ENCODE assay signal across 20 cellular contexts in the genomic region with DNA sequence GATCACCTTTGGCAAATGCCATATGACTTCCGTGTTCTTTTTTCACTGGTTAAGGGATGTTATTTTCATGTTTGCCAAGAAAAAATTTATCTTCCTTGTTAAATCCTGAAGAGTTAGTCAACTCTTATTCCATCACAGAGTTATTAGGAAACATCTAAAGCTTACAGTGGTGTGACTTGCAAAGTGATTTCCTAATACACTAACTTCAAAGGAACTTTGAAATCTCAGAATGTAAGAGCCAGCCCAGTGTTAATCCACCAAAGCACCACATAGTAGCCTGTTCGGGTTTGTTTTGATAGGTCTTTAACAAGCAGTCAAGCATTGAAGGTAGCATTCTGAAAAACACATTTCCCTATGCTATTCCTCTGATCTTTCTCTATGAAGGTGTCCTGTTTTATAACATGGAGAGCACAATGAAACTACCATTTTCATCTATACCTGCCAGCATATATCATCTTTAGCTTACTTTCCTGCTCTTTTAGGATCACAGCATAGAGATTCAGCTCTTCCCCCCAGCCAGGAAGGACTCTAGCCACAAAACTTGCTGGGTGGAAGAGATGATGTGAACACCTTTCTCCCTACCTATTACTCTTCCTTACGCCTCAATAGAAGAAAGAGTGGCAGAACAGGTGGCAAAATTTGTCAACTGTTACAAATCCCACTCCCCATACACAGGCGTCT.
A peak's percentile ranks its signal among the peaks of the same experiment; 100 is the strongest.
DNase-seq lines count a peak whose midpoint lies in the region; ATAC-seq, FAIRE-seq and TF ChIP-seq lines count a peak whose summit lies in the region.
"Had no signal": no experiment of that assay in that cellular context is flagged by ENCODE, and none has a peak within 500 bp of the region (broad histone marks: within the 10 kb centered on the region; RNA-seq: fewer than 3 reads in every experiment).

No MANE protein-coding gene starts in this region.

- TF ChIP-seq EP300 in gastroesophageal sphincter (IDR thresholded peaks at IDR 0.05) = no peak

- H3K4me1 Mint-ChIP-seq in MCF 10A (ENCODE audit: insufficient read depth, unreplicated experiment) (peaks cover 23% of the 10 kb centered on the region), astrocyte (ENCODE audit: low read depth, unreplicated experiment) (no peaks in the 10 kb centered on the region), type B pancreatic cell (ENCODE audit: unreplicated experiment) (no peaks in the 10 kb centered on the region)
- no peaks in the 10 kb centered on the region for H3K4me1 Mint-ChIP-seq in T-helper 2 cell treated with Interferon-gamma antibody and Interleukin-4, amounts not matched to agents 5 μg/mL and 100 μg/mL, for 36 hours (ENCODE audit: low read depth)
- H3K4me1 Mint-ChIP-seq: neural crest cell had no signal

- no peak for TF ChIP-seq POLR2A in breast epithelium (IDR thresholded peaks at IDR 0.05)
- TF ChIP-seq POLR2A in gastroesophageal sphincter (IDR thresholded peaks at IDR 0.05) = no peak

- WGBS in gastroesophageal sphincter (ENCODE audit: low coverage in 1 of 2), 2 donors = 52 to 79% methylated on average over 3 to 4 of the region's 4 CpGs

- H3K27ac ChIP-seq in breast epithelium (no peak overlapping the region), astrocyte (ENCODE audit: low read depth, low read length) (no peak overlapping the region), gastroesophageal sphincter (no peak overlapping the region)
- H3K27ac ChIP-seq: colonic mucosa had no signal

- no peaks in the 10 kb centered on the region for H3K27me3 Mint-ChIP-seq in MCF 10A (ENCODE audit: insufficient read depth, unreplicated experiment)
- H3K27me3 Mint-ChIP-seq in astrocyte (ENCODE audit: low read depth, unreplicated experiment) = no peaks in the 10 kb centered on the region
- H3K27me3 Mint-ChIP-seq in type B pancreatic cell = no peaks in the 10 kb centered on the region
- peaks cover 5% of the 10 kb centered on the region for H3K27me3 Mint-ChIP-seq in T-helper 2 cell treated with Interferon-gamma antibody and Interleukin-4, amounts not matched to agents 5 μg/mL and 100 μg/mL, for 36 hours (ENCODE audit: low read depth)

- no peaks in the 10 kb centered on the region for H3K36me3 Mint-ChIP-seq in MCF 10A (ENCODE audit: insufficient read depth, unreplicated experiment)
- no peaks in the 10 kb centered on the region for H3K36me3 Mint-ChIP-seq in astrocyte (ENCODE audit: low read depth, unreplicated experiment)
- no peaks in the 10 kb centered on the region for H3K36me3 Mint-ChIP-seq in type B pancreatic cell
- no peaks in the 10 kb centered on the region for H3K36me3 Mint-ChIP-seq in T-helper 2 cell treated with Interferon-gamma antibody and Interleukin-4, amounts not matched to agents 5 μg/mL and 100 μg/mL, for 36 hours (ENCODE audit: low read depth)
- H3K36me3 Mint-ChIP-seq: activated naive CD8-positive, alpha-beta T cell treated with anti-CD3 and anti-CD28 coated beads, Interleukin-2, amount 10 ng/mL, durations not matched to agents 7 days and 5 days; T-cell had no signal

- H3K4me1 ChIP-seq in breast epithelium (no peaks in the 10 kb centered on the region), astrocyte (ENCODE audit: insufficient read depth, low read length) (no peaks in the 10 kb centered on the region), gastroesophageal sphincter (no peaks in the 10 kb centered on the region)
- H3K4me1 ChIP-seq: colonic mucosa had no signal

- H3K36me3 ChIP-seq in breast epithelium = no peaks in the 10 kb centered on the region
- H3K36me3 ChIP-seq in astrocyte (ENCODE audit: insufficient read depth, low read length) = no peaks in the 10 kb centered on the region
- H3K36me3 ChIP-seq in gastroesophageal sphincter = no peaks in the 10 kb centered on the region
- H3K36me3 ChIP-seq: colonic mucosa had no signal

- DNase-seq in MCF 10A (ENCODE audit: unreplicated experiment) = peak; percentile 78
- DNase-seq in breast epithelium (ENCODE audit: low spot score in 2 of 2) = no peak
- peak; percentile 26 for DNase-seq in astrocyte (ENCODE audit: low read depth)
- peak; percentile 60 for DNase-seq in glomerular visceral epithelial cell (ENCODE audit: extremely low spot score)
- no peak for DNase-seq in type B pancreatic cell (ENCODE audit: extremely low spot score, unreplicated experiment)
- DNase-seq in SIG-M5 (lab: John Stamatoyannopoulos, UW) = no peak
- DNase-seq in T-helper 2 cell treated with Interferon-gamma antibody and Interleukin-4, amounts not matched to agents 5 μg/mL and 100 μg/mL, for 36 hours (ENCODE audit: low spot score) = no peak
- DNase-seq: 8988T; activated naive CD8-positive, alpha-beta T cell treated with anti-CD3 and anti-CD28 coated beads, Interleukin-2, amount 10 ng/mL, durations not matched to agents 7 days and 5 days; colonic mucosa; COR-L47; GOT3; KG1; left colon; NCI-H1436 treated with DMSO at 0.1 percent for 48 hours; NCI-H510A treated with DMSO at 0.1 percent for 48 hours; OCI-M1; T-cell had no signal

- H3K27me3 ChIP-seq in breast epithelium (no peaks in the 10 kb centered on the region), astrocyte (ENCODE audit: insufficient read depth, low read length) (no peaks in the 10 kb centered on the region), gastroesophageal sphincter (no peaks in the 10 kb centered on the region)
- H3K27me3 ChIP-seq: colonic mucosa had no signal

- H3K4me2 ChIP-seq in astrocyte (ENCODE audit: low read length) = no peak overlapping the region

- POLR2A ChIA-PET in MCF 10A (lab: Yijun Ruan, JAX) = interaction anchor here (0.9 to 1.0 kb wide), 2 partner anchors 16 to 82 kb away, joined by 5 to 6 read pairs; partner anchors contain the start of gene MAGI3

- intact Hi-C loops in MCF 10A (cut with micrococcal nuclease) (loop anchor here (5.0 kb wide), 1 partner anchor 84 kb away; the partner anchor contains the start of gene MAGI3), breast epithelium (cut with DNase I; ENCODE audit: low total_unique reads) (no loop called here)

- H3K9me3 Mint-ChIP-seq in MCF 10A (ENCODE audit: unreplicated experiment) (peaks cover 8% of the 10 kb centered on the region), astrocyte (ENCODE audit: unreplicated experiment) (no peaks in the 10 kb centered on the region), type B pancreatic cell (peaks cover 6% of the 10 kb centered on the region)
- H3K9me3 Mint-ChIP-seq in T-helper 2 cell treated with Interferon-gamma antibody and Interleukin-4, amounts not matched to agents 5 μg/mL and 100 μg/mL, for 36 hours = peaks cover 7% of the 10 kb centered on the region

- H3K9me3 ChIP-seq in breast epithelium (peaks cover 0 to 7% of the 10 kb centered on the region in 2 donors), astrocyte (ENCODE audit: insufficient read depth, low read depth, low read length) (no peaks in the 10 kb centered on the region), gastroesophageal sphincter (peaks cover 0 to 11% (median 0%) of the 10 kb centered on the region in 3 donors)
- H3K9me3 ChIP-seq: colonic mucosa had no signal

- H3K4me3 ChIP-seq in breast epithelium (no peak overlapping the region), astrocyte (ENCODE audit: insufficient read depth, low read depth, low read length) (no peak overlapping the region), gastroesophageal sphincter (no peak overlapping the region)
- H3K4me3 ChIP-seq: colonic mucosa had no signal

- H4K20me1 ChIP-seq in astrocyte (ENCODE audit: insufficient read depth, low read length) = no peaks in the 10 kb centered on the region

- ATAC-seq in gastroesophageal sphincter = no peak
- ATAC-seq: T-cell had no signal

- peak overlapping the region; percentile 21 for H3K4me3 Mint-ChIP-seq in MCF 10A (ENCODE audit: unreplicated experiment)
- H3K4me3 Mint-ChIP-seq in astrocyte (ENCODE audit: unreplicated experiment) = no peak overlapping the region
- H3K4me3 Mint-ChIP-seq in type B pancreatic cell = no peak overlapping the region
- H3K4me3 Mint-ChIP-seq in T-helper 2 cell treated with Interferon-gamma antibody and Interleukin-4, amounts not matched to agents 5 μg/mL and 100 μg/mL, for 36 hours = no peak overlapping the region
- H3K4me3 Mint-ChIP-seq: activated naive CD8-positive, alpha-beta T cell treated with anti-CD3 and anti-CD28 coated beads, Interleukin-2, amount 10 ng/mL, durations not matched to agents 7 days and 5 days; neural crest cell; T-cell had no signal

- H2AFZ ChIP-seq in astrocyte (ENCODE audit: low read depth, low read length) = no peak overlapping the region

- FAIRE-seq in astrocyte (lab: Jason Lieb, UNC) = no peak

- no peaks in the 10 kb centered on the region for H3K79me2 ChIP-seq in astrocyte (ENCODE audit: insufficient read depth, low read length)

- TF ChIP-seq CTCF in MCF 10A (IDR thresholded peaks at IDR 0.05; ENCODE audit: unreplicated experiment) = no peak
- TF ChIP-seq CTCF in breast epithelium (IDR thresholded peaks at IDR 0.05) = no peak
- no peak for TF ChIP-seq CTCF in astrocyte (IDR thresholded peaks at IDR 0.05; ENCODE audit: insufficient read depth, low read depth, low read length)
- no peak for TF ChIP-seq CTCF in type B pancreatic cell (conservative IDR thresholded peaks at IDR 0.05)
- no peak for TF ChIP-seq CTCF in gastroesophageal sphincter (IDR thresholded peaks at IDR 0.05)

- H3K9ac ChIP-seq in astrocyte (ENCODE audit: low read length) = no peak overlapping the region

- TSS peak; percentile 77 for BruUV-seq in MCF 10A (replicated peaks; lab: Mats Ljungman, UMichigan)

- H3K27ac Mint-ChIP-seq in MCF 10A (ENCODE audit: low read depth, unreplicated experiment) = peak overlapping the region; percentile 87
- no peak overlapping the region for H3K27ac Mint-ChIP-seq in astrocyte (ENCODE audit: unreplicated experiment)
- peak overlapping the region; percentile 78 for H3K27ac Mint-ChIP-seq in type B pancreatic cell
- no peak overlapping the region for H3K27ac Mint-ChIP-seq in T-helper 2 cell treated with Interferon-gamma antibody and Interleukin-4, amounts not matched to agents 5 μg/mL and 100 μg/mL, for 36 hours
- H3K27ac Mint-ChIP-seq: activated naive CD8-positive, alpha-beta T cell treated with anti-CD3 and anti-CD28 coated beads, Interleukin-2, amount 10 ng/mL, durations not matched to agents 7 days and 5 days; T-cell had no signal

- CTCF ChIA-PET in MCF 10A (lab: Yijun Ruan, JAX) = no interaction called here

Comparison
In these comparisons a context has a peak if more than half of its experiments do, and no peak if none do; other contexts are left out.
1. DNase-seq: peak in MCF 10A (single experiment), astrocyte (single experiment) and glomerular visceral epithelial cell (single experiment); none in breast epithelium (0 of 2), type B pancreatic cell (single experiment), SIG-M5 (single experiment) and T-helper 2 cell treated with Interferon-gamma antibody and Interleukin-4, amounts not matched to agents 5 μg/mL and 100 μg/mL, for 36 hours (single experiment).
2. H3K27ac Mint-ChIP-seq: peak in MCF 10A (single experiment) and type B pancreatic cell (single experiment); none in astrocyte (single experiment) and T-helper 2 cell treated with Interferon-gamma antibody and Interleukin-4, amounts not matched to agents 5 μg/mL and 100 μg/mL, for 36 hours (single experiment).